11 cellular contexts compared by ENCODE assay signal in the genomic region with DNA sequence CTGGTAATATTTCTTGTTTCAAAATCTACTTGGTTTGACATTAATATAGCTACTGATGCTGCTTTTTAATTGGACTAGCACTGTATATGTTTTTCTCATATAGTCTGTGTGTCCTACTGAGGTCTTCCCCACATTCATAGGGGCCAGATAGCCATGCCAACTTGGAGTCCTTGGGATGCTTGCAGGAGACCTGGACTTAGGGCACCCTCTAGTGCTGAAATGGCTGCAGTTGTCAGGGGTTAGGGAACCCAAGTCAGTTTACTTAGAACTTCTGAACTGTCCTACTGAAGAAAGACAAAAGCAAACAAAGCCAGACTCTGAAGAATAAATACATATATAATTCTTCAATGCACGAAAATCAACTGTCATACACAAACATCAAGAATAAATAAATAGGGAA.
DNase-seq lines count a peak whose midpoint lies in the region; ATAC-seq, FAIRE-seq and TF ChIP-seq lines count a peak whose summit lies in the region.
"Had no signal": no experiment of that assay in that cellular context is flagged by ENCODE, and none has a peak within 500 bp of the region (broad histone marks: within the 10 kb centered on the region; RNA-seq: fewer than 3 reads in every experiment).

No MANE protein-coding gene starts in this region.

- TF ChIP-seq CTCF in WERI-Rb-1 (IDR thresholded peaks at IDR 0.05; ENCODE audit: low read depth, low read length) (peak; percentile 58), keratinocyte (optimal IDR thresholded peaks at IDR 0.05 in 1 of 3, IDR thresholded peaks at IDR 0.05 in 1 of 3, conservative IDR thresholded peaks at IDR 0.05 in 1 of 3; ENCODE audit: extremely low read depth in 1 of 3, insufficient read depth in 2 of 3, low read length in 3 of 3) (peak; percentile 25 to 51 (median 34)), vagina (IDR thresholded peaks at IDR 0.05) (no peak)

- H3K4me2 ChIP-seq in keratinocyte (ENCODE audit: control insufficient read depth, extremely low read depth, insufficient read depth, low read depth, low read length), result no peak overlapping the region

- no peak for FAIRE-seq in keratinocyte (lab: Jason Lieb, UNC)
- no peak for FAIRE-seq in RCC 7860 (lab: Jason Lieb, UNC)
- no peak for FAIRE-seq in H54 (lab: Jason Lieb, UNC)
- FAIRE-seq: endothelial cell of umbilical vein, urothelium cell line had no signal

- intact Hi-C loops in vagina (cut with DNase I), result no loop called here

- H3K9me3 ChIP-seq in WERI-Rb-1 (ENCODE audit: severe bottlenecking), result peaks cover 8% of the 10 kb centered on the region
- H3K9me3 ChIP-seq in keratinocyte (ENCODE audit: control insufficient read depth, low read depth, low read length), result no peaks in the 10 kb centered on the region
- peaks cover 6% of the 10 kb centered on the region for H3K9me3 ChIP-seq in vagina

- H2AFZ ChIP-seq in keratinocyte (ENCODE audit: control insufficient read depth, low read length), result no peak overlapping the region

- DNase-seq in DMS53 treated with DMSO at 0.1 percent for 48 hours (lab: John Stamatoyannopoulos, UW; ENCODE audit: unreplicated experiment) (peak; percentile 43), HEK293T (ENCODE audit: extremely low spot score) (peak; percentile 38), WERI-Rb-1 (peak; percentile 46), keratinocyte (ENCODE audit: low read depth, low spot score) (no peak), vagina (ENCODE audit: extremely low spot score in 2 of 2) (no peak), RCC 7860 (ENCODE audit: low spot score) (no peak), H54 (ENCODE audit: insufficient read length, low spot score) (no peak)
- DNase-seq: MG63 had no signal

- H3K79me2 ChIP-seq in keratinocyte (ENCODE audit: control insufficient read depth, insufficient read depth, low read length), result no peaks in the 10 kb centered on the region

- no peak for TF ChIP-seq POLR2A in vagina (IDR thresholded peaks at IDR 0.05)
- no peak for TF ChIP-seq POLR2A in H54 (IDR thresholded peaks at IDR 0.05; ENCODE audit: low read depth, low read length)

- H3K4me1 ChIP-seq in keratinocyte (ENCODE audit: control insufficient read depth, extremely low read depth, insufficient read depth, low read length) (no peaks in the 10 kb centered on the region), vagina (no peaks in the 10 kb centered on the region)

- CTCF ChIA-PET in HEK293T (lab: Yijun Ruan, JAX), result interaction anchor here (0.6 to 1.0 kb wide), 2 partner anchors 183 to 404 kb away, joined by 3 to 4 read pairs; no protein-coding TSS in a partner anchor

- no peaks in the 10 kb centered on the region for H3K9me1 ChIP-seq in keratinocyte (ENCODE audit: control insufficient read depth, extremely low read depth, insufficient read depth, low read length)

- no peak overlapping the region for H3K4me3 ChIP-seq in WERI-Rb-1 (ENCODE audit: low read depth, low read length)
- H3K4me3 ChIP-seq in keratinocyte (ENCODE audit: control insufficient read depth in 2 of 3, extremely low read depth in 1 of 3, insufficient read depth in 2 of 3, low read depth in 1 of 3, low read length in 3 of 3), result no peak overlapping the region
- no peak overlapping the region for H3K4me3 ChIP-seq in vagina
- H3K4me3 ChIP-seq: MG63 had no signal

- no peak overlapping the region for H3K27ac ChIP-seq in WERI-Rb-1
- H3K27ac ChIP-seq in keratinocyte (ENCODE audit: control insufficient read depth, insufficient read depth, low read length), result no peak overlapping the region
- H3K27ac ChIP-seq in vagina, result no peak overlapping the region

- POLR2A ChIA-PET in HEK293T (lab: Yijun Ruan, JAX), result no interaction called here

- H3K36me3 ChIP-seq in WERI-Rb-1 (no peaks in the 10 kb centered on the region), keratinocyte (ENCODE audit: control insufficient read depth in 2 of 2, extremely low read depth in 1 of 2, insufficient read depth in 2 of 2, low read length in 2 of 2) (no peaks in the 10 kb centered on the region), vagina (no peaks in the 10 kb centered on the region)
- H3K36me3 ChIP-seq: MG63 had no signal

- H3K9ac ChIP-seq in keratinocyte (ENCODE audit: control insufficient read depth, extremely low read depth, insufficient read depth, low read length), result no peak overlapping the region

- dilution Hi-C loops in keratinocyte (cut with MboI; ENCODE audit: extremely low pct_ligation_motif_present, low sequenced_read_pairs), result no loop called here

- ATAC-seq in GM21737 (IDR thresholded peaks at IDR 0.05; ENCODE audit: unreplicated experiment), result no peak

- H4K20me1 ChIP-seq in keratinocyte (ENCODE audit: control insufficient read depth, extremely low read depth, insufficient read depth, low read length), result no peaks in the 10 kb centered on the region

- H3K27me3 ChIP-seq in WERI-Rb-1 (ENCODE audit: insufficient read depth, low read depth, severe bottlenecking) (no peaks in the 10 kb centered on the region), keratinocyte (ENCODE audit: control insufficient read depth, extremely low read depth, insufficient read depth, low read length) (no peaks in the 10 kb centered on the region), vagina (no peaks in the 10 kb centered on the region)
- H3K27me3 ChIP-seq: MG63 had no signal

TF ChIP-seq in HEK293T, 16 proteins besides CTCF, POLR2A, EP300 and RAD21:
- TF ChIP-seq, protein P1, sequence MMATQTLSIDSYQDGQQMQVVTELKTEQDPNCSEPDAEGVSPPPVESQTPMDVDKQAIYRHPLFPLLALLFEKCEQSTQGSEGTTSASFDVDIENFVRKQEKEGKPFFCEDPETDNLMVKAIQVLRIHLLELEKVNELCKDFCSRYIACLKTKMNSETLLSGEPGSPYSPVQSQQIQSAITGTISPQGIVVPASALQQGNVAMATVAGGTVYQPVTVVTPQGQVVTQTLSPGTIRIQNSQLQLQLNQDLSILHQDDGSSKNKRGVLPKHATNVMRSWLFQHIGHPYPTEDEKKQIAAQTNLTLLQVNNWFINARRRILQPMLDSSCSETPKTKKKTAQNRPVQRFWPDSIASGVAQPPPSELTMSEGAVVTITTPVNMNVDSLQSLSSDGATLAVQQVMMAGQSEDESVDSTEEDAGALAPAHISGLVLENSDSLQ (IDR thresholded peaks at IDR 0.05), result no peak
- TF ChIP-seq HDGF (IDR thresholded peaks at IDR 0.05; ENCODE audit: borderline replicate concordance) (no peak), FOXK2 (IDR thresholded peaks at IDR 0.05) (no peak), LEF1 (IDR thresholded peaks at IDR 0.05; ENCODE audit: borderline replicate concordance) (no peak), TARDBP (IDR thresholded peaks at IDR 0.05) (no peak)
TF ChIP-seq in HEK293T: peak in this region for 0.

Comparison
In these comparisons a context has a peak if more than half of its experiments do, and no peak if none do; other contexts are left out.
1. DNase-seq: peak in DMS53 treated with DMSO at 0.1 percent for 48 hours (single experiment), HEK293T (single experiment) and WERI-Rb-1 (single experiment); none in keratinocyte (single experiment), vagina (0 of 2), RCC 7860 (single experiment) and H54 (single experiment).
2. CTCF ChIP-seq: peak in WERI-Rb-1 (single experiment) and keratinocyte (3 of 3); none in vagina (0 of 3).